Comparison of ENCODE assay signal across 1 cellular context in the genomic region with DNA sequence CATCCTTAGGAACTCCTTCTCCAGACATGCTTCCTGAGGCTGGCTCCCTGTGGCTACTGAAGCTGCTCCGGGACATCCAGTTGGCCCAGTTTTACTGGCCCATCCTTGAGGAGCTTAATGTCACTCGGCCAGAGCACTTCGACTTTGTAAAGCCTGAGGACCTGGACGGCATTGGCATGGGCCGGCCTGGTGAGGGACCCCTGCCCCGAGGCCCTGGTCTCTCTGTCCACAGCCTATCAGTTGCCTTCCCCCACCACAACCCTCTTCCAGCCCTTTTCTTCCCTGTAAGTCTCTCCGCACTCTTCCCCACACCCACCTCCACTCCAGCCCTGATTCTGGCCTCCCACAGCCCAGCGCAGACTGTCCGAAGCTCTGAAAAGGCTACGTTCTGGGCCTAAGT.
A peak's percentile ranks its signal among the peaks of the same experiment; 100 is the strongest.
TF ChIP-seq lines count a peak whose summit lies in the region.

No MANE protein-coding gene starts in this region.

TF ChIP-seq in A549, 52 proteins besides CTCF, POLR2A, EP300 and RAD21:
- TF ChIP-seq, protein P1, sequence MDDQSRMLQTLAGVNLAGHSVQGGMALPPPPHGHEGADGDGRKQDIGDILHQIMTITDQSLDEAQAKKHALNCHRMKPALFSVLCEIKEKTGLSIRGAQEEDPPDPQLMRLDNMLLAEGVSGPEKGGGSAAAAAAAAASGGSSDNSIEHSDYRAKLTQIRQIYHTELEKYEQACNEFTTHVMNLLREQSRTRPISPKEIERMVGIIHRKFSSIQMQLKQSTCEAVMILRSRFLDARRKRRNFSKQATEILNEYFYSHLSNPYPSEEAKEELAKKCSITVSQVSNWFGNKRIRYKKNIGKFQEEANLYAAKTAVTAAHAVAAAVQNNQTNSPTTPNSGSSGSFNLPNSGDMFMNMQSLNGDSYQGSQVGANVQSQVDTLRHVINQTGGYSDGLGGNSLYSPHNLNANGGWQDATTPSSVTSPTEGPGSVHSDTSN (IDR thresholded peaks at IDR 0.05): 0 out of 2 replicates have a peak, but pooled peaks have one; percentile 1
- TF ChIP-seq POLR2AphosphoS2 (conservative IDR thresholded peaks at IDR 0.05; ENCODE audit: low read length) (no peak), RARB (CRISPR knock-in tag; IDR thresholded peaks at IDR 0.05) (no peak), EHMT2 (IDR thresholded peaks at IDR 0.05; ENCODE audit: low read depth) (no peak)
